8 cellular contexts compared by ENCODE assay signal in genomic region chr20:59033093-59033492, GRCh38. TPM values are rescaled to one million over a fixed set of nuclear protein-coding genes. Genes with fewer than 3 reads are reported as not detected.
A peak's percentile ranks its signal among the peaks of the same experiment; 100 is the strongest.
DNase-seq lines count a peak whose midpoint lies in the region; ATAC-seq and TF ChIP-seq lines count a peak whose summit lies in the region.

No MANE protein-coding gene starts in this region.

- H3K27me3 Mint-ChIP-seq in HFFc6 (ENCODE audit: insufficient read depth) = peaks cover 2% of the 10 kb centered on the region
- peaks cover 37% of the 10 kb centered on the region for H3K27me3 Mint-ChIP-seq in WTC11 (ENCODE audit: low read depth)
- H3K27me3 Mint-ChIP-seq in glutamatergic neuron (ENCODE audit: unreplicated experiment) = no peaks in the 10 kb centered on the region

- peak overlapping the region; percentile 93 for H3K27ac Mint-ChIP-seq in HFFc6
- no peak overlapping the region for H3K27ac Mint-ChIP-seq in WTC11
- no peak overlapping the region for H3K27ac Mint-ChIP-seq in glutamatergic neuron (ENCODE audit: unreplicated experiment)
- H3K27ac Mint-ChIP-seq in stimulated activated effector memory CD8-positive, alpha-beta T cell treated with anti-CD3 and anti-CD28 coated beads, Interleukin-12 subunit alpha, Interleukin-12 subunit beta, amount 100 ng/mL, for 72 hours = peak overlapping the region; percentile 92

- H2BK120ac ChIP-seq in mesendoderm (ENCODE audit: low read depth, low read length) = no peak overlapping the region

- POLR2A ChIA-PET in WTC11 (lab: Charles Lee) = no interaction called here

- no peak overlapping the region for H2BK5ac ChIP-seq in mesendoderm (ENCODE audit: low read length)

- H4K5ac ChIP-seq in mesendoderm (ENCODE audit: low read length) = no peak overlapping the region

- H4K8ac ChIP-seq in mesendoderm (ENCODE audit: low read depth, low read length) = no peak overlapping the region

- no peak overlapping the region for H3K4me3 ChIP-seq in mesendoderm (ENCODE audit: low read length)

- H3K4me3 Mint-ChIP-seq in HFFc6 (peak overlapping the region; percentile 94), WTC11 (peak overlapping the region; percentile 75), glutamatergic neuron (ENCODE audit: unreplicated experiment) (peak overlapping the region; percentile 94)
- H3K4me3 Mint-ChIP-seq in stimulated activated effector memory CD8-positive, alpha-beta T cell treated with anti-CD3 and anti-CD28 coated beads, Interleukin-12 subunit alpha, Interleukin-12 subunit beta, amount 100 ng/mL, for 72 hours = peak overlapping the region; percentile 86

- H3K4me1 Mint-ChIP-seq in HFFc6 (ENCODE audit: low read depth) = peaks cover 47% of the 10 kb centered on the region
- H3K4me1 Mint-ChIP-seq in WTC11 = peaks cover 28% of the 10 kb centered on the region
- peaks cover 16% of the 10 kb centered on the region for H3K4me1 Mint-ChIP-seq in glutamatergic neuron (ENCODE audit: low read depth, unreplicated experiment)
- peaks cover 50% of the 10 kb centered on the region for H3K4me1 Mint-ChIP-seq in stimulated activated effector memory CD8-positive, alpha-beta T cell treated with anti-CD3 and anti-CD28 coated beads, Interleukin-12 subunit alpha, Interleukin-12 subunit beta, amount 100 ng/mL, for 72 hours

- peaks cover 13% of the 10 kb centered on the region for H3K79me2 ChIP-seq in mesendoderm (ENCODE audit: control insufficient read depth, insufficient read depth, low read length)

- no peak overlapping the region for H2BK15ac ChIP-seq in mesendoderm (replicated peaks; ENCODE audit: low read depth)

- ATAC-seq in WTC11 (no peak), HG03565 (IDR thresholded peaks at IDR 0.05; ENCODE audit: unreplicated experiment) (no peak), GM21423 (IDR thresholded peaks at IDR 0.05; ENCODE audit: unreplicated experiment) (no peak)
- no peak for ATAC-seq in stimulated activated effector memory CD8-positive, alpha-beta T cell treated with anti-CD3 and anti-CD28 coated beads, Interleukin-12 subunit alpha, Interleukin-12 subunit beta, amount 100 ng/mL, for 72 hours

- DNase-seq in HFFc6 = no peak
- DNase-seq in WTC11 (ENCODE audit: low spot score) = no peak
- no peak for DNase-seq in glutamatergic neuron
- no peak for DNase-seq in stimulated activated effector memory CD8-positive, alpha-beta T cell treated with anti-CD3 and anti-CD28 coated beads, Interleukin-12 subunit alpha, Interleukin-12 subunit beta, amount 100 ng/mL, for 72 hours (ENCODE audit: low spot score in 2 of 2)
- DNase-seq in mesendoderm = no peak
- DNase-seq in SKM-1 (lab: John Stamatoyannopoulos, UW; ENCODE audit: unreplicated experiment) = no peak

- no peaks in the 10 kb centered on the region for H3K9me3 Mint-ChIP-seq in HFFc6
- no peaks in the 10 kb centered on the region for H3K9me3 Mint-ChIP-seq in WTC11
- peaks cover 3% of the 10 kb centered on the region for H3K9me3 Mint-ChIP-seq in glutamatergic neuron (ENCODE audit: unreplicated experiment)
- H3K9me3 Mint-ChIP-seq in stimulated activated effector memory CD8-positive, alpha-beta T cell treated with anti-CD3 and anti-CD28 coated beads, Interleukin-12 subunit alpha, Interleukin-12 subunit beta, amount 100 ng/mL, for 72 hours = no peaks in the 10 kb centered on the region

- H3K27ac ChIP-seq in mesendoderm (ENCODE audit: low read depth, low read length) = no peak overlapping the region

- no peak overlapping the region for H3K4ac ChIP-seq in mesendoderm (ENCODE audit: low read depth, low read length)

- H2AK5ac ChIP-seq in mesendoderm (ENCODE audit: low read length) = no peak overlapping the region

- H3K36me3 ChIP-seq in mesendoderm (ENCODE audit: control insufficient read depth, insufficient read depth, low read length) = peaks cover 6% of the 10 kb centered on the region

- H3K23ac ChIP-seq in mesendoderm (ENCODE audit: low read length) = no peak overlapping the region

- WGBS in mesendoderm (ENCODE audit: extremely low coverage, insufficient coverage, low lambda C conversion rate) = no CpG with 5 or more reads among the region's 1 CpG

- H3K79me1 ChIP-seq in mesendoderm (ENCODE audit: low read length) = peaks cover 10% of the 10 kb centered on the region

- TF ChIP-seq CTCF in HFFc6 (IDR thresholded peaks at IDR 0.05) = no peak
- TF ChIP-seq CTCF in WTC11 (IDR thresholded peaks at IDR 0.05) = no peak
- no peak for TF ChIP-seq CTCF in glutamatergic neuron (IDR thresholded peaks at IDR 0.05; ENCODE audit: partially characterized antibody, unreplicated experiment)

- no peak overlapping the region for H3K4me2 ChIP-seq in mesendoderm (ENCODE audit: low read length)

- peaks cover 3% of the 10 kb centered on the region for H3K4me1 ChIP-seq in mesendoderm (ENCODE audit: control insufficient read depth, low read depth, low read length)

- no peak overlapping the region for H3K56ac ChIP-seq in mesendoderm (ENCODE audit: low read length)

- CTCF ChIA-PET in WTC11 (lab: Charles Lee) = interaction anchor here (1.0 to 1.5 kb wide), 3 partner anchors 163 to 189 kb away, joined by 3 to 10 read pairs (median 5); no protein-coding TSS in a partner anchor

- peaks cover 61% of the 10 kb centered on the region for H3K36me3 Mint-ChIP-seq in HFFc6 (ENCODE audit: low read depth)
- H3K36me3 Mint-ChIP-seq in WTC11 = peaks cover 71% of the 10 kb centered on the region
- peaks cover 5% of the 10 kb centered on the region for H3K36me3 Mint-ChIP-seq in glutamatergic neuron (ENCODE audit: unreplicated experiment)
- peaks cover 92% of the 10 kb centered on the region for H3K36me3 Mint-ChIP-seq in stimulated activated effector memory CD8-positive, alpha-beta T cell treated with anti-CD3 and anti-CD28 coated beads, Interleukin-12 subunit alpha, Interleukin-12 subunit beta, amount 100 ng/mL, for 72 hours

- no peaks in the 10 kb centered on the region for H3K27me3 ChIP-seq in mesendoderm (ENCODE audit: insufficient read depth, low read length, poor library complexity)

- H3K9ac ChIP-seq in mesendoderm (ENCODE audit: low read length) = no peak overlapping the region

- H3K18ac ChIP-seq in mesendoderm (ENCODE audit: low read length) = no peak overlapping the region

TF ChIP-seq in WTC11, 78 proteins besides CTCF, POLR2A, EP300 and RAD21:
- TF ChIP-seq ELF4 (CRISPR knock-in tag; IDR thresholded peaks at IDR 0.05; ENCODE audit: low read depth) (no peak), MXD4 (CRISPR knock-in tag; IDR thresholded peaks at IDR 0.05; ENCODE audit: borderline replicate concordance) (no peak), CREM (CRISPR knock-in tag; IDR thresholded peaks at IDR 0.05) (no peak), FOXJ3 (CRISPR knock-in tag; IDR thresholded peaks at IDR 0.05; ENCODE audit: borderline replicate concordance) (no peak), AFF4 (CRISPR knock-in tag; IDR thresholded peaks at IDR 0.05; ENCODE audit: borderline replicate concordance) (no peak)

RNA-seq across cellular contexts. Expression of gene ATP5F1E, which starts 1.0 kb away (rescaled TPM):
- total RNA-seq in HFFc6 (2021; fragmentation: NEBNext Ultra II Directional; extraction: Animal tissue kit (Norgen Biotek cat#: 25700)) = 10 to 100 TPM; 75.0 to 91.4 (median 84.4) TPM
- total RNA-seq in WTC11 (2021) = 41.1 to 44.8 TPM (median 43.0 TPM) in 3 replicates
- 53.5 TPM for total RNA-seq in glutamatergic neuron (ENCODE audit: unreplicated experiment)
- polyA plus RNA-seq in mesendoderm (2013, experiment 1 of 2) = 61.1 TPM
- 59.6 TPM for polyA plus RNA-seq in mesendoderm (2013, experiment 2 of 2)

RNA-seq across cellular contexts. Expression of gene PRELID3B, which starts 9.5 kb away (rescaled TPM):
- total RNA-seq in HFFc6 (2021; fragmentation: NEBNext Ultra II Directional; extraction: Animal tissue kit (Norgen Biotek cat#: 25700)) = 10 to 100 TPM; 55.2 to 64.1 (median 59.8) TPM
- total RNA-seq in WTC11 (2021) = 46.9 to 48.7 TPM (median 47.0 TPM) in 3 replicates
- total RNA-seq in glutamatergic neuron (ENCODE audit: unreplicated experiment) = 65.5 TPM
- polyA plus RNA-seq in mesendoderm (2013, experiment 1 of 2) = 23.0 TPM
- polyA plus RNA-seq in mesendoderm (2013, experiment 2 of 2) = 24.1 TPM

RNA-seq across cellular contexts. Expression of gene TUBB1, which starts 13.9 kb away (rescaled TPM):
- not detected for total RNA-seq in HFFc6 (2021; fragmentation: NEBNext Ultra II Directional; extraction: Animal tissue kit (Norgen Biotek cat#: 25700))
- total RNA-seq in WTC11 (2021) (not detected in 3 replicates), glutamatergic neuron (ENCODE audit: unreplicated experiment) (not detected)
- not detected for polyA plus RNA-seq in mesendoderm (2013, experiment 1 of 2)
- not detected for polyA plus RNA-seq in mesendoderm (2013, experiment 2 of 2)

RNA-seq across cellular contexts. Expression of gene CTSZ, which starts 26.0 kb away (rescaled TPM):
- total RNA-seq in HFFc6 (2021; fragmentation: NEBNext Ultra II Directional; extraction: Animal tissue kit (Norgen Biotek cat#: 25700)) = 100 to 1,000 TPM; 124 to 240 (median 136) TPM
- total RNA-seq in WTC11 (2021) (26.3 to 36.2 TPM (median 32.4 TPM) in 3 replicates), glutamatergic neuron (ENCODE audit: unreplicated experiment) (13.1 TPM)
- 21.7 TPM for polyA plus RNA-seq in mesendoderm (2013, experiment 1 of 2)
- 22.0 TPM for polyA plus RNA-seq in mesendoderm (2013, experiment 2 of 2)

RNA-seq across cellular contexts. Expression of gene NELFCD, which starts 52.0 kb away (rescaled TPM):
- 10 to 100 TPM; 52.3 to 64.0 (median 62.1) TPM for total RNA-seq in HFFc6 (2021; fragmentation: NEBNext Ultra II Directional; extraction: Animal tissue kit (Norgen Biotek cat#: 25700))
- 53.0 to 66.9 TPM (median 57.6 TPM) in 3 replicates for total RNA-seq in WTC11 (2021)
- 112 TPM for total RNA-seq in glutamatergic neuron (ENCODE audit: unreplicated experiment)
- 54.9 TPM for polyA plus RNA-seq in mesendoderm (2013, experiment 1 of 2)
- 53.5 TPM for polyA plus RNA-seq in mesendoderm (2013, experiment 2 of 2)

Comparison
In these comparisons a context has a peak if more than half of its experiments do, and no peak if none do; other contexts are left out.
1. H3K27ac Mint-ChIP-seq: peak in HFFc6 (single experiment) and stimulated activated effector memory CD8-positive, alpha-beta T cell treated with anti-CD3 and anti-CD28 coated beads, Interleukin-12 subunit alpha, Interleukin-12 subunit beta, amount 100 ng/mL, for 72 hours (single experiment); none in WTC11 (single experiment) and glutamatergic neuron (single experiment).
2. Peak in every context shown above with its lines, with median percentiles within 50 percentile points of each other: H3K4me3 Mint-ChIP-seq.